ENCODE assay signal across 1 cellular context in genomic region chr10:114684822-114685209, GRCh38.
A peak's percentile ranks its signal among the peaks of the same experiment; 100 is the strongest.
TF ChIP-seq lines count a peak whose summit lies in the region.

No MANE protein-coding gene starts in this region.

TF ChIP-seq in SK-N-SH, 30 proteins besides CTCF, POLR2A, EP300 and RAD21 (continued from another document):
- no peak for TF ChIP-seq REST (IDR thresholded peaks at IDR 0.05; ENCODE audit: low read depth, low read length)
- TF ChIP-seq JUND (IDR thresholded peaks at IDR 0.05), result peak; percentile 45
- no peak for TF ChIP-seq MAX (IDR thresholded peaks at IDR 0.05; ENCODE audit: low read depth)
- TF ChIP-seq TAF1 (IDR thresholded peaks at IDR 0.05; ENCODE audit: borderline replicate concordance, low read depth, low read length), result no peak
- TF ChIP-seq MEF2A (IDR thresholded peaks at IDR 0.05; ENCODE audit: borderline replicate concordance, low read depth), result no peak
- peak; percentile 66 for TF ChIP-seq ELF1 (IDR thresholded peaks at IDR 0.05)
